8 cellular contexts compared by ENCODE assay signal in genomic region chr1:152495066-152495675, GRCh38. TPM values are rescaled to one million over a fixed set of nuclear protein-coding genes. Genes with fewer than 3 reads are reported as not detected.
A peak's percentile ranks its signal among the peaks of the same experiment; 100 is the strongest.
DNase-seq lines count a peak whose midpoint lies in the region; TF ChIP-seq lines count a peak whose summit lies in the region.

No MANE protein-coding gene starts in this region.

- no peaks in the 10 kb centered on the region for H3K4me1 ChIP-seq in OCI-LY3 (ENCODE audit: low read length)

- H3K27me3 ChIP-seq in OCI-LY3 (ENCODE audit: low read depth, low read length) = 0 out of 2 replicates have a peak, but pooled peaks cover 5% of the 10 kb centered on the region

- no peaks in the 10 kb centered on the region for H4K20me1 ChIP-seq in OCI-LY3 (ENCODE audit: insufficient read depth, low read length)

- intact Hi-C loops in head of caudate nucleus (cut with DNase I) = no loop called here
- intact Hi-C loops in cardiac septum (cut with DNase I) = no loop called here

- DNase-seq in fibroblast of mammary gland (ENCODE audit: low read depth) (peak; percentile 46), NCI-H2196 (lab: John Stamatoyannopoulos, UW; ENCODE audit: unreplicated experiment) (no peak), head of caudate nucleus (no peak), cardiac septum (ENCODE audit: low spot score) (no peak), DMS153 (lab: John Stamatoyannopoulos, UW) (no peak)

- H2AFZ ChIP-seq in OCI-LY3 (ENCODE audit: low read depth, low read length) = no peak overlapping the region

- no peak overlapping the region for H3K4me3 ChIP-seq in OCI-LY3 (ENCODE audit: low read length)
- H3K4me3 ChIP-seq in fibroblast of mammary gland (ENCODE audit: control insufficient read depth, low read depth, low read length) = no peak overlapping the region

- H3K4me2 ChIP-seq in OCI-LY3 (ENCODE audit: low read length) = no peak overlapping the region

- peak; percentile 93 for TF ChIP-seq CTCF in C4-2B (conservative IDR thresholded peaks at IDR 0.05)
- TF ChIP-seq CTCF in GM12872 (IDR thresholded peaks at IDR 0.05; ENCODE audit: insufficient read depth, low read depth, low read length) = peak; percentile 76
- TF ChIP-seq CTCF in OCI-LY3 (IDR thresholded peaks at IDR 0.05; ENCODE audit: low read depth, low read length) = peak; percentile 69
- TF ChIP-seq CTCF in fibroblast of mammary gland (conservative IDR thresholded peaks at IDR 0.05; ENCODE audit: control insufficient read depth, insufficient read depth, low read depth, low read length) = peak; percentile 86

- H3K36me3 ChIP-seq in OCI-LY3 (replicated peaks; ENCODE audit: low read depth, low read length) = no peaks in the 10 kb centered on the region

- H3K27ac ChIP-seq in C4-2B = no peak overlapping the region
- H3K27ac ChIP-seq in OCI-LY3 (ENCODE audit: low read length) = no peak overlapping the region

- H3K79me2 ChIP-seq in OCI-LY3 (ENCODE audit: low read length) = no peaks in the 10 kb centered on the region

- no peak overlapping the region for H3K9ac ChIP-seq in OCI-LY3 (ENCODE audit: low read length)

- no peaks in the 10 kb centered on the region for H3K9me3 ChIP-seq in OCI-LY3 (ENCODE audit: insufficient read depth, low read length)

RNA-seq across cellular contexts. Expression of gene LCE5A, which starts 15.4 kb away (rescaled TPM):
- total RNA-seq in cardiac septum = not detected

RNA-seq across cellular contexts. Expression of gene CRCT1, which starts 19.1 kb away (rescaled TPM):
- total RNA-seq in cardiac septum = not detected
